Comparison of ENCODE assay signal across 8 cellular contexts in genomic region chr13:97225533-97225932, GRCh38. TPM values are rescaled to one million over a fixed set of nuclear protein-coding genes. Genes with fewer than 3 reads are reported as not detected.
DNase-seq lines count a peak whose midpoint lies in the region; ATAC-seq, FAIRE-seq and TF ChIP-seq lines count a peak whose summit lies in the region.

No MANE protein-coding gene starts in this region.

- H3K36me3 Mint-ChIP-seq in activated CD4-positive, alpha-beta T cell treated with anti-CD3 and anti-CD28 coated beads for 36 hours (ENCODE audit: low read depth) = peaks cover 3% of the 10 kb centered on the region

- no peak for FAIRE-seq in HTR-8/SVneo (lab: Jason Lieb, UNC)

- H3K4me3 Mint-ChIP-seq in activated CD4-positive, alpha-beta T cell treated with anti-CD3 and anti-CD28 coated beads for 36 hours = peak overlapping the region; percentile 80

- peak overlapping the region; percentile 95 for H3K27ac Mint-ChIP-seq in activated CD4-positive, alpha-beta T cell treated with anti-CD3 and anti-CD28 coated beads for 36 hours

- no peak for TF ChIP-seq CTCF in ascending aorta (IDR thresholded peaks at IDR 0.05)
- TF ChIP-seq CTCF in liver (IDR thresholded peaks at IDR 0.05; ENCODE audit: low read depth, low read length, missing input control) = no peak
- TF ChIP-seq CTCF in suprapubic skin (IDR thresholded peaks at IDR 0.05) = no peak

- H3K36me3 ChIP-seq in ascending aorta (no peaks in the 10 kb centered on the region), liver (ENCODE audit: control insufficient read depth in 4 of 4, insufficient read depth in 3 of 4, low read depth in 1 of 4, low read length in 3 of 4) (peaks cover 0 to 1% (median 0%) of the 10 kb centered on the region in 4 donors), suprapubic skin (no peaks in the 10 kb centered on the region)

- no peak for TF ChIP-seq EP300 in suprapubic skin (IDR thresholded peaks at IDR 0.05)

- no peaks in the 10 kb centered on the region for H3K9me3 Mint-ChIP-seq in activated CD4-positive, alpha-beta T cell treated with anti-CD3 and anti-CD28 coated beads for 36 hours (ENCODE audit: low read depth)

- CTCF ChIA-PET in activated CD4-positive, alpha-beta T cell treated with anti-CD3 and anti-CD28 coated beads for 36 hours (lab: Charles Lee) = interaction anchor here (0.6 to 4.5 kb wide), 8 partner anchors 13 to 1422 kb away, joined by 3 to 29 read pairs (median 4); no protein-coding TSS in a partner anchor

- H3K27me3 ChIP-seq in ascending aorta (no peaks in the 10 kb centered on the region), liver (ENCODE audit: control insufficient read depth in 4 of 4, insufficient read depth in 4 of 4, low read length in 3 of 4) (no peaks in the 10 kb centered on the region), suprapubic skin (no peaks in the 10 kb centered on the region)

- no peak for DNase-seq in activated CD4-positive, alpha-beta T cell treated with anti-CD3 and anti-CD28 coated beads for 36 hours
- no peak for DNase-seq in activated CD4-positive, alpha-beta T cell treated with anti-CD3 and anti-CD28 coated beads for 4 hours
- no peak for DNase-seq in ascending aorta (ENCODE audit: low spot score in 2 of 2)
- DNase-seq in suprapubic skin (ENCODE audit: low spot score in 2 of 2) = no peak
- DNase-seq in SW 1271 (lab: John Stamatoyannopoulos, UW) = no peak
- DNase-seq in HTR-8/SVneo (ENCODE audit: insufficient read length, low spot score) = no peak
- DNase-seq in OCI-M2 (lab: John Stamatoyannopoulos, UW; ENCODE audit: unreplicated experiment) = no peak

- POLR2A ChIA-PET in activated CD4-positive, alpha-beta T cell treated with anti-CD3 and anti-CD28 coated beads for 36 hours (lab: Charles Lee) = interaction anchor here (1.0 kb wide), 1 partner anchor 10 kb away, joined by 3 read pairs; no protein-coding TSS in a partner anchor

- peaks cover 50% of the 10 kb centered on the region for H3K4me1 Mint-ChIP-seq in activated CD4-positive, alpha-beta T cell treated with anti-CD3 and anti-CD28 coated beads for 36 hours

- no peaks in the 10 kb centered on the region for H3K9me3 ChIP-seq in ascending aorta
- H3K9me3 ChIP-seq in liver (ENCODE audit: control insufficient read depth in 4 of 4, low read length in 3 of 4) = no peaks in the 10 kb centered on the region
- H3K9me3 ChIP-seq in suprapubic skin = no peaks in the 10 kb centered on the region

- H3K4me1 ChIP-seq in ascending aorta (peaks cover 0 to 31% of the 10 kb centered on the region in 2 donors), liver (ENCODE audit: control insufficient read depth in 4 of 4, insufficient read depth in 4 of 4, low read length in 3 of 4) (peaks cover 15 to 50% (median 36%) of the 10 kb centered on the region in 4 donors), suprapubic skin (peaks cover 64% of the 10 kb centered on the region)

- intact Hi-C loops in activated CD4-positive, alpha-beta T cell treated with anti-CD3 and anti-CD28 coated beads for 36 hours (cut with DNase I, micrococcal nuclease) = loop anchor here (1.0 to 10.0 kb wide), 4 partner anchors 33 to 1349 kb away; partner anchors contain the start of gene STK24 (in 1 of the 2)
- intact Hi-C loops in ascending aorta (cut with DNase I) = loop anchor here (10.0 kb wide), 2 partner anchors 559 to 1171 kb away; partner anchors contain the start of gene UGGT2

- WGBS in liver = 49% methylated on average over 4 of the region's 4 CpGs
- WGBS in suprapubic skin = 27% methylated on average over 4 of the region's 4 CpGs

- H3K27ac ChIP-seq in ascending aorta = peak overlapping the region; percentile 80 to 83
- peak overlapping the region; percentile 97 to 99 for H3K27ac ChIP-seq in liver (ENCODE audit: low read depth in 1 of 2, low read length in 2 of 2)
- H3K27ac ChIP-seq in suprapubic skin = peak overlapping the region; percentile 96

- no peak for TF ChIP-seq POLR2A in suprapubic skin (IDR thresholded peaks at IDR 0.05)

- no peaks in the 10 kb centered on the region for H3K27me3 Mint-ChIP-seq in activated CD4-positive, alpha-beta T cell treated with anti-CD3 and anti-CD28 coated beads for 36 hours

- TF ChIP-seq RAD21 in liver (IDR thresholded peaks at IDR 0.05) = no peak

- H3K4me3 ChIP-seq in ascending aorta (peak overlapping the region; percentile 72 to 78), liver (ENCODE audit: low read depth in 1 of 3, low read length in 3 of 3) (peak overlapping the region; percentile 74 to 98 (median 96)), suprapubic skin (peak overlapping the region; percentile 57)

- ATAC-seq in activated CD4-positive, alpha-beta T cell treated with anti-CD3 and anti-CD28 coated beads for 36 hours = no peak

- H3K9ac ChIP-seq in liver (ENCODE audit: low read depth in 1 of 2, low read length in 2 of 2) = peak overlapping the region; percentile 4 to 99

TF ChIP-seq in liver, 16 proteins besides CTCF, POLR2A, EP300 and RAD21:
- TF ChIP-seq FOXA2 (IDR thresholded peaks at IDR 0.05) (no peak), REST (IDR thresholded peaks at IDR 0.05) (no peak), HNF4G (IDR thresholded peaks at IDR 0.05) (no peak), ZBTB33 (IDR thresholded peaks at IDR 0.05) (no peak), NR2F2 (IDR thresholded peaks at IDR 0.05) (no peak), RXRA (IDR thresholded peaks at IDR 0.05) (no peak), MAX (IDR thresholded peaks at IDR 0.05) (no peak), GABPA (IDR thresholded peaks at IDR 0.05 in 1 of 2, conservative IDR thresholded peaks at IDR 0.05 in 1 of 2) (no peak), ATF3 (IDR thresholded peaks at IDR 0.05) (no peak), SP1 (IDR thresholded peaks at IDR 0.05) (no peak), JUND (IDR thresholded peaks at IDR 0.05) (no peak), EGR1 (IDR thresholded peaks at IDR 0.05; ENCODE audit: low read depth in 2 of 2) (no peak), FOXA1 (IDR thresholded peaks at IDR 0.05) (no peak), YY1 (IDR thresholded peaks at IDR 0.05) (no peak), TAF1 (conservative IDR thresholded peaks at IDR 0.05) (no peak), HNF4A (conservative IDR thresholded peaks at IDR 0.05) (no peak)

RNA-seq across cellular contexts. Expression of gene MBNL2, which starts 3.4 kb away (rescaled TPM):
- 10 to 100 TPM; 16.7 to 24.5 TPM for total RNA-seq in activated CD4-positive, alpha-beta T cell treated with anti-CD3 and anti-CD28 coated beads for 36 hours
- total RNA-seq in ascending aorta (38.7 TPM), liver (10 to 100 TPM; 16.0 to 49.6 TPM), suprapubic skin (10 to 100 TPM; 64.2 to 92.4 (median 73.4) TPM)
- polyA plus RNA-seq in liver = 10 to 100 TPM; 32.5 to 41.0 TPM
